Comparison of ENCODE assay signal across 12 cellular contexts in genomic region chr21:45322960-45323461, GRCh38. TPM values are rescaled to one million over a fixed set of nuclear protein-coding genes. Genes with fewer than 3 reads are reported as not detected.
DNase-seq lines count a peak whose midpoint lies in the region; ATAC-seq and TF ChIP-seq lines count a peak whose summit lies in the region.
"Had no signal": no experiment of that assay in that cellular context is flagged by ENCODE, and none has a peak within 500 bp of the region (broad histone marks: within the 10 kb centered on the region; RNA-seq: fewer than 3 reads in every experiment).

No MANE protein-coding gene starts in this region.

- POLR2A ChIA-PET in T-cell (lab: Charles Lee), result interaction anchor here in 1 of 2 donors (0.7 kb wide), 1 partner anchor 35 kb away, joined by 4 read pairs; the partner anchor contains the start of gene POFUT2

- peak overlapping the region; percentile 67 to 85 (median 70) for H3K4me3 Mint-ChIP-seq in T-cell

- peak overlapping the region; percentile 96 to 99 for H3K27ac Mint-ChIP-seq in T-cell

- no peaks in the 10 kb centered on the region for H3K36me3 Mint-ChIP-seq in T-cell

- WGBS in heart left ventricle, 4 donors, result 76 to 88% (median 80%) methylated on average over 10 to 22 of the region's 22 CpGs

- peaks cover 13 to 41% (median 22%) of the 10 kb centered on the region in 3 donors for H3K4me1 Mint-ChIP-seq in T-cell

- no peak for TF ChIP-seq POLR2A in heart left ventricle (IDR thresholded peaks at IDR 0.05)

- DNase-seq in EL, result peak; percentile 77
- DNase-seq in T-cell, result no peak
- peak in 3 of 5 donors; percentile 32 to 60 (median 43) for DNase-seq in heart left ventricle
- DNase-seq in sciatic nerve (ENCODE audit: low spot score), result peak; percentile 70
- no peak for DNase-seq in activated T-cell treated with anti-CD3 and anti-CD28 coated beads for 4 hours
- DNase-seq in DMS 273 (lab: John Stamatoyannopoulos, UW; ENCODE audit: unreplicated experiment), result no peak
- DNase-seq: activated T-cell treated with anti-CD3 and anti-CD28 coated beads, Interleukin-2, amount 50 U/mL, for 48 hours; DMS153; foreskin melanocyte had no signal

- peak overlapping the region in 2 of 12 donors; percentile 13 to 44 for H3K27ac ChIP-seq in heart left ventricle
- H3K27ac ChIP-seq: KMS-11 had no signal

- peaks cover 4 to 59% (median 36%) of the 10 kb centered on the region in 12 donors for H3K4me1 ChIP-seq in heart left ventricle

- intact Hi-C loops in heart left ventricle (cut with DNase I) (loop anchor here in 1 of 10 donors (5.0 kb wide), 1 partner anchor 39 kb away; no protein-coding TSS in a partner anchor), sciatic nerve (cut with DNase I) (no loop called here)

- H3K4me3 ChIP-seq in heart left ventricle, result no peak overlapping the region

- H3K9me3 ChIP-seq in heart left ventricle, result no peaks in the 10 kb centered on the region

- no peaks in the 10 kb centered on the region for H3K9me3 Mint-ChIP-seq in T-cell

- no peaks in the 10 kb centered on the region for H3K36me3 ChIP-seq in heart left ventricle

- no peak for TF ChIP-seq CTCF in heart left ventricle (IDR thresholded peaks at IDR 0.05)

- H3K27me3 ChIP-seq in heart left ventricle, result no peaks in the 10 kb centered on the region

- H3K27me3 Mint-ChIP-seq in T-cell, result peaks cover 0 to 11% of the 10 kb centered on the region in 2 donors

- CTCF ChIA-PET in T-cell (lab: Charles Lee), result no interaction called here

- peak in 1 of 4 experiments; percentile 28 for ATAC-seq in T-cell (replicated peaks in 1 of 4)
- no peak for ATAC-seq in heart left ventricle
- no peak for ATAC-seq in sciatic nerve
- no peak for ATAC-seq in GM18867 (IDR thresholded peaks at IDR 0.05; ENCODE audit: unreplicated experiment)
- ATAC-seq in HG03045 (IDR thresholded peaks at IDR 0.05; ENCODE audit: unreplicated experiment), result no peak

RNA-seq across cellular contexts. Expression of gene POFUT2, which starts 35.3 kb away (rescaled TPM):
- 10 to 100 TPM; 43.0 to 51.3 (median 44.6) TPM for total RNA-seq in T-cell
- 10 to 100 TPM; 10.8 to 22.0 (median 18.5) TPM for total RNA-seq in heart left ventricle
- 10 to 100 TPM; 14.1 to 25.8 TPM for polyA plus RNA-seq in heart left ventricle
- 44.2 TPM for total RNA-seq in sciatic nerve

Comparison
In these comparisons a context has a peak if more than half of its experiments do, and no peak if none do; other contexts are left out.
1. DNase-seq: peak in EL (single experiment), heart left ventricle (3 of 5) and sciatic nerve (single experiment); none in T-cell (0 of 34), activated T-cell treated with anti-CD3 and anti-CD28 coated beads for 4 hours (single experiment) and DMS 273 (single experiment).